In genomic region chr13:113573065-113573464, GRCh38 we compare ENCODE assay signal across 21 cellular contexts.
"Had no signal": no experiment of that assay in that cellular context is flagged by ENCODE, and none has a peak within 500 bp of the region (broad histone marks: within the 10 kb centered on the region; RNA-seq: fewer than 3 reads in every experiment).

No MANE protein-coding gene starts in this region.

- ATAC-seq: activated CD4-positive, CD25-positive, alpha-beta regulatory T cell treated with anti-CD3 and anti-CD28 coated beads, Interleukin-2, amount 50 U/mL, for 24 hours; PC-3 had no signal

- DNase-seq: activated CD4-positive, alpha-beta T cell treated with anti-CD3 and anti-CD28 coated beads for 48 hours; activated CD4-positive, alpha-beta T cell treated with anti-CD3 and anti-CD28 coated beads, Interleukin-2, amount 50 U/mL, for 4 hours; activated gamma-delta T cell; activated naive CD4-positive, alpha-beta T cell treated with anti-CD3 and anti-CD28 coated beads for 36 hours; activated T-cell treated with anti-CD3 and anti-CD28 coated beads, Interleukin-2, amount 50 U/mL, for 24 hours; amygdala; IMR-90; Kasumi-1; KBM-7; NCI-H1105; NCI-H1436; NCI-H187; NCI-H2081; NCI-H446; NCI-H524; PC-3; SHP77 treated with DMSO at 0.1 percent for 48 hours had no signal

- H3K36me3 ChIP-seq: cardiac muscle cell had no signal

- FAIRE-seq: astrocyte, RCC 7860 had no signal

- H3K27ac ChIP-seq: cardiac muscle cell had no signal

- H3K4me3 ChIP-seq: cardiac muscle cell had no signal
